ENCODE assay signal across 26 cellular contexts in genomic region chr20:13285408-13285807, GRCh38.
DNase-seq lines count a peak whose midpoint lies in the region; ATAC-seq, FAIRE-seq and TF ChIP-seq lines count a peak whose summit lies in the region.
"Had no signal": no experiment of that assay in that cellular context is flagged by ENCODE, and none has a peak within 500 bp of the region (broad histone marks: within the 10 kb centered on the region; RNA-seq: fewer than 3 reads in every experiment).

No MANE protein-coding gene starts in this region.

- no peak overlapping the region for H3K56ac ChIP-seq in H1 (replicated peaks; ENCODE audit: insufficient read length, low read depth, low read length)

- CTCF ChIA-PET in H1 (lab: Charles Lee; ENCODE audit: partially characterized antibody) = interaction anchor here (0.6 to 3.6 kb wide), 6 partner anchors 17 to 171 kb away, joined by 4 to 13 read pairs (median 5); no protein-coding TSS in a partner anchor

- no peak overlapping the region for H2BK20ac ChIP-seq in H1 (ENCODE audit: low read length)

- H3K36me3 Mint-ChIP-seq in neural crest cell (ENCODE audit: low read depth) = no peaks in the 10 kb centered on the region

- H2BK120ac ChIP-seq in H1 (replicated peaks; ENCODE audit: low read depth, low read length) = no peak overlapping the region

- no peak overlapping the region; the same call in 1 of the 2 replicates for H2BK5ac ChIP-seq in H1 (ENCODE audit: low read depth, low read length)

- no peaks in the 10 kb centered on the region for H3K36me3 ChIP-seq in H1 (ENCODE audit: control insufficient read depth in 2 of 4, insufficient read depth in 4 of 4, low read length in 3 of 4)
- peaks cover 0 to 5% (median 0%) of the 10 kb centered on the region in 4 donors for H3K36me3 ChIP-seq in esophagus muscularis mucosa
- no peaks in the 10 kb centered on the region for H3K36me3 ChIP-seq in H7 (replicated peaks; ENCODE audit: control insufficient read depth, insufficient read depth, low read length)
- H3K36me3 ChIP-seq: BLaER1 had no signal

- H3K4me3 ChIP-seq in right cardiac atrium (ENCODE audit: low read length) (no peak overlapping the region), H1 (ENCODE audit: extremely low read depth in 1 of 4, insufficient read depth in 2 of 4, low read depth in 3 of 4, low read length in 4 of 4) (no peak overlapping the region), esophagus muscularis mucosa (no peak overlapping the region), H7 (ENCODE audit: insufficient read depth, low read depth, low read length) (no peak overlapping the region)
- H3K4me3 ChIP-seq: BLaER1, GM12878 had no signal

- peak overlapping the region; percentile 81; the same call in 1 of the 2 replicates for H4K8ac ChIP-seq in H1 (ENCODE audit: extremely low read depth, insufficient read depth, low read length)

- H4K91ac ChIP-seq in H1 (replicated peaks; ENCODE audit: insufficient read length, low read length) = peak overlapping the region; percentile 17

- intact Hi-C loops in cardiac septum (cut with DNase I) (no loop called here), right cardiac atrium (cut with DNase I) (no loop called here), esophagus muscularis mucosa (cut with DNase I) (no loop called here)

- TF ChIP-seq RAD21 in H1 (IDR thresholded peaks at IDR 0.05 in 1 of 2, conservative IDR thresholded peaks at IDR 0.05 in 1 of 2; ENCODE audit: low read depth in 2 of 2, low read length in 2 of 2) = no peak

- POLR2A ChIA-PET in H1 (lab: Charles Lee; ENCODE audit: partially characterized antibody) = no interaction called here

- no peaks in the 10 kb centered on the region; the same call in 1 of the 2 replicates for H3K23me2 ChIP-seq in H1 (ENCODE audit: low read depth, low read length)

- H2BK12ac ChIP-seq in H1 (ENCODE audit: low read depth, low read length) = no peak overlapping the region; the same call in 1 of the 2 replicates

- H3K27ac Mint-ChIP-seq in neural crest cell (ENCODE audit: unreplicated experiment) = peak overlapping the region; percentile 71
- H3K27ac Mint-ChIP-seq: CD4-positive, alpha-beta T cell had no signal

- H3K4me3 Mint-ChIP-seq in neural crest cell = no peak overlapping the region
- H3K4me3 Mint-ChIP-seq: CD4-positive, alpha-beta T cell had no signal

- H3K27me3 ChIP-seq in right cardiac atrium (ENCODE audit: control insufficient read depth, insufficient read depth) (no peaks in the 10 kb centered on the region), H1 (replicated peaks in 1 of 4; ENCODE audit: control insufficient read depth in 3 of 4, extremely low read depth in 1 of 4, insufficient read depth in 3 of 4, low read length in 3 of 4) (no peaks in the 10 kb centered on the region), esophagus muscularis mucosa (no peaks in the 10 kb centered on the region), H7 (ENCODE audit: control insufficient read depth, insufficient read depth, low read length) (no peaks in the 10 kb centered on the region)
- H3K27me3 ChIP-seq: BLaER1 had no signal

- no peak overlapping the region for H2BK15ac ChIP-seq in H1 (ENCODE audit: low read length)

- H3K27me3 Mint-ChIP-seq in neural crest cell (ENCODE audit: low read depth) = no peaks in the 10 kb centered on the region
- H3K27me3 Mint-ChIP-seq: CD4-positive, alpha-beta T cell had no signal

- H3K9me3 Mint-ChIP-seq in neural crest cell = no peaks in the 10 kb centered on the region
- H3K9me3 Mint-ChIP-seq: CD4-positive, alpha-beta T cell had no signal

- H4K20me1 ChIP-seq in H1 (replicated peaks in 1 of 2; ENCODE audit: control insufficient read depth in 1 of 2, insufficient read depth in 2 of 2, low read length in 2 of 2) = no peaks in the 10 kb centered on the region
- H4K20me1 ChIP-seq: BLaER1 had no signal

- peak; percentile 33 for DNase-seq in cardiac septum (ENCODE audit: low spot score)
- no peak for DNase-seq in right cardiac atrium
- DNase-seq in H1 (ENCODE audit: low read depth in 1 of 2, low spot score in 2 of 2) = no peak
- DNase-seq in neural crest cell (ENCODE audit: low read depth, low spot score) = no peak
- no peak for DNase-seq in GDM1 (lab: John Stamatoyannopoulos, UW)
- DNase-seq in DMS53 (lab: John Stamatoyannopoulos, UW) = no peak
- DNase-seq in esophagus muscularis mucosa (ENCODE audit: extremely low spot score) = no peak
- DNase-seq in H7 = no peak
- DNase-seq: ACHN; CD4-positive, alpha-beta T cell; COR-L47; DMS79 treated with DMSO at 0.1 percent for 48 hours; IMR-90; MV-4-11; NCI-H1105 treated with DMSO at 0.1 percent for 48 hours; NCI-H2029 treated with DMSO at 0.1 percent for 48 hours; NCI-H2171; NCI-H345; NCI-H524; NCI-H82; Right ventricle myocardium superior had no signal

- no peak overlapping the region for H3K18ac ChIP-seq in H1 (ENCODE audit: extremely low read depth, low read length)

- no peak for FAIRE-seq in H1 (lab: Jason Lieb, UNC)
- FAIRE-seq: GM12878, HTR-8/SVneo, RCC 7860 had no signal

- H3K4me1 Mint-ChIP-seq in neural crest cell = no peaks in the 10 kb centered on the region

- no peaks in the 10 kb centered on the region for H3K9me3 ChIP-seq in right cardiac atrium (ENCODE audit: control insufficient read depth, low read length)
- no peaks in the 10 kb centered on the region for H3K9me3 ChIP-seq in H1 (ENCODE audit: insufficient read depth in 2 of 2, low read depth in 1 of 2, low read length in 1 of 2)
- H3K9me3 ChIP-seq in esophagus muscularis mucosa = no peaks in the 10 kb centered on the region
- H3K9me3 ChIP-seq: BLaER1 had no signal

- H3K9ac ChIP-seq in H1 (replicated peaks in 1 of 4; ENCODE audit: extremely low read depth in 1 of 4, low read depth in 3 of 4, low read length in 3 of 4) = no peak overlapping the region
- H3K9ac ChIP-seq: BLaER1 had no signal

- H3K4me2 ChIP-seq in H1 (ENCODE audit: insufficient read depth in 1 of 2, low read depth in 2 of 2, low read length in 2 of 2) = no peak overlapping the region

- H2AFZ ChIP-seq in H1 (ENCODE audit: low read length) = no peak overlapping the region

- H3K4me1 ChIP-seq in right cardiac atrium (ENCODE audit: control insufficient read depth, insufficient read depth, low read length) (no peaks in the 10 kb centered on the region), H1 (replicated peaks in 1 of 4; ENCODE audit: control insufficient read depth in 3 of 4, insufficient read depth in 4 of 4, low read length in 3 of 4) (peaks cover 0 to 2% (median 0%) of the 10 kb centered on the region in 4 experiments; a peak in 1 of 7 replicates), esophagus muscularis mucosa (no peaks in the 10 kb centered on the region)

- no peak overlapping the region for H2AK5ac ChIP-seq in H1 (ENCODE audit: low read depth, low read length)

- no peak overlapping the region for H4K5ac ChIP-seq in H1 (ENCODE audit: insufficient read length, low read depth, low read length)

- H3K79me2 ChIP-seq in H1 (ENCODE audit: control insufficient read depth in 1 of 2, insufficient read depth in 2 of 2, low read length in 2 of 2) = no peaks in the 10 kb centered on the region; a peak in 1 of 4 replicates

- ATAC-seq in right cardiac atrium = no peak
- ATAC-seq: GM12878 had no signal

- no peak overlapping the region for H3K23ac ChIP-seq in H1 (ENCODE audit: insufficient read length)

- no peaks in the 10 kb centered on the region for H3K79me1 ChIP-seq in H1 (ENCODE audit: low read depth, low read length)

- H3K14ac ChIP-seq in H1 (ENCODE audit: insufficient read length) = no peak overlapping the region

- TF ChIP-seq POLR2A in H1 (IDR thresholded peaks at IDR 0.05; ENCODE audit: control extremely low read depth in 1 of 2, low read depth in 2 of 2, low read length in 2 of 2) (no peak), esophagus muscularis mucosa (IDR thresholded peaks at IDR 0.05; ENCODE audit: low read depth) (no peak)

- no peak overlapping the region for H3K4ac ChIP-seq in H1 (replicated peaks; ENCODE audit: insufficient read length, low read depth, low read length)

- WGBS in right cardiac atrium = 87% methylated on average over 6 of the region's 6 CpGs
- WGBS in H1 (ENCODE audit: extremely low coverage in 1 of 2, insufficient coverage in 1 of 2, insufficient read length in 1 of 2, insufficient replicate concordance in 2 of 2, low coverage in 1 of 2, low lambda C conversion rate in 2 of 2, missing lambda C conversion rate in 1 of 2), 2 experiments = 90% methylated on average over 6 of the region's 6 CpGs; no CpG with 5 or more reads in 1 of the 2 experiments
- WGBS in esophagus muscularis mucosa = 89% methylated on average over 4 of the region's 6 CpGs

- TF ChIP-seq CTCF in H1 (IDR thresholded peaks at IDR 0.05; ENCODE audit: control extremely low read depth in 1 of 3, insufficient read depth in 1 of 3, low read depth in 1 of 3, low read length in 3 of 3) (no peak), neural crest cell (conservative IDR thresholded peaks at IDR 0.05) (no peak), esophagus muscularis mucosa (IDR thresholded peaks at IDR 0.05) (no peak)

- no peak for TF ChIP-seq EP300 in H1 (IDR thresholded peaks at IDR 0.05; ENCODE audit: borderline replicate concordance in 1 of 2, low read depth in 2 of 2, low read length in 2 of 2)
- TF ChIP-seq EP300 in esophagus muscularis mucosa (IDR thresholded peaks at IDR 0.05) = no peak

- H3K27ac ChIP-seq in right cardiac atrium (ENCODE audit: low read length) (no peak overlapping the region), H1 (ENCODE audit: low read depth, low read length) (no peak overlapping the region), esophagus muscularis mucosa (replicated peaks in 1 of 4) (no peak overlapping the region)
- H3K27ac ChIP-seq: 22Rv1, BLaER1 had no signal

TF ChIP-seq in H1, 55 proteins besides CTCF, POLR2A, EP300 and RAD21:
- TF ChIP-seq, protein P1, sequence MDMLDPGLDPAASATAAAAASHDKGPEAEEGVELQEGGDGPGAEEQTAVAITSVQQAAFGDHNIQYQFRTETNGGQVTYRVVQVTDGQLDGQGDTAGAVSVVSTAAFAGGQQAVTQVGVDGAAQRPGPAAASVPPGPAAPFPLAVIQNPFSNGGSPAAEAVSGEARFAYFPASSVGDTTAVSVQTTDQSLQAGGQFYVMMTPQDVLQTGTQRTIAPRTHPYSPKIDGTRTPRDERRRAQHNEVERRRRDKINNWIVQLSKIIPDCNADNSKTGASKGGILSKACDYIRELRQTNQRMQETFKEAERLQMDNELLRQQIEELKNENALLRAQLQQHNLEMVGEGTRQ (IDR thresholded peaks at IDR 0.05; ENCODE audit: low read length) = 0 out of 2 replicates have a peak, but pooled peaks have one; percentile 20
- no peak for TF ChIP-seq KDM4A (IDR thresholded peaks at IDR 0.05; ENCODE audit: low read depth, low read length, severe bottlenecking)
